ENCODE assay signal across 1 cellular context in the genomic region with DNA sequence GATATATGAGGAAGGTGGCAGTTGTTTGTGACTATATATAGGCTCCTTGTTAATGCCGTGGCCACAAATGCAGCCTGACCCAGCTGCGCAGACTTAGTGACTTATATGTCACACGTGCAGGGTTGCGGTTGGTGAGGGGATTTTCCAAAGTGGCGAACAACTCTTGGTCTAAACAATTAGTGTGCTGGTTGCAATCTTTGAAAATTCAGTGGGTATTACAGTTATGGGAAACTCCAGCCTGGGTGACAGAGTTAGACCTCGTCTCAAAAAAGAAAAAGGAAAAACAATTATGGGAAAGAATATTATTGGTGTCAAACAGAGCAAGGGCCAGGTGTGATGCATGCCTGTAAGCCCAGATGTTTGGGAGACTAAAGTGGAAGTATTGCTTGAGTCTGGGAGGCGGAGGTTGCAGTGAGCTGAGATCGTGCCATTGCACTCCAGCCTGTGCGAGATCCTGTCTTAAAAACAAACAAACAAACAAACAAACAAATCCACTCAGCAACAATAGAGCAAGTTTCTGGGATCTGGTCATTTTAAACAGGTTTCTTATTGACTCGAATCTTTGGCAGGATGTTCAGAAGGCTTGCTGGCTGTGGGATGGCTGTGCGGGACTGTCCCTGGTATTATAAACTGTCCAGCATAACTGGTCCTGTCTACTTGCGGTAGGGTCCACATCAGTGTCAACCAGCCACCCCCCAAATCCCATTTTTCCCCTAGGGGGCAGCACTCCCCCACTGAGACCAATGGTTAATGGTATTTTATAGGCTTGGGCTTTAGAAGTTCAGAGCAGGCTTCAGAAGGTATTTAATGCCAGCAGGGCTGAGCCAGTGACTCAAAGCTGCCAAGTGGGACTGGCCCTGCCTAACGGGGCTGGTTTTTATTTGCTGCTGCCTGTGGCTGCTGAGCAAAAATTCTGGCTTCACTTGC.
TF ChIP-seq lines count a peak whose summit lies in the region.

No MANE protein-coding gene starts in this region.

TF ChIP-seq in GM12878, 131 proteins besides CTCF, POLR2A, EP300 and RAD21 (continued from another document and continues in another):
- TF ChIP-seq, protein P1, sequence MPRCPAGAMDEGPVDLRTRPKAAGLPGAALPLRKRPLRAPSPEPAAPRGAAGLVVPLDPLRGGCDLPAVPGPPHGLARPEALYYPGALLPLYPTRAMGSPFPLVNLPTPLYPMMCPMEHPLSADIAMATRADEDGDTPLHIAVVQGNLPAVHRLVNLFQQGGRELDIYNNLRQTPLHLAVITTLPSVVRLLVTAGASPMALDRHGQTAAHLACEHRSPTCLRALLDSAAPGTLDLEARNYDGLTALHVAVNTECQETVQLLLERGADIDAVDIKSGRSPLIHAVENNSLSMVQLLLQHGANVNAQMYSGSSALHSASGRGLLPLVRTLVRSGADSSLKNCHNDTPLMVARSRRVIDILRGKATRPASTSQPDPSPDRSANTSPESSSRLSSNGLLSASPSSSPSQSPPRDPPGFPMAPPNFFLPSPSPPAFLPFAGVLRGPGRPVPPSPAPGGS (IDR thresholded peaks at IDR 0.05; ENCODE audit: borderline replicate concordance, insufficient read depth, low read depth, low read length, poor library complexity, severe bottlenecking) = peak; percentile 42
- TF ChIP-seq HDAC6 (IDR thresholded peaks at IDR 0.05; ENCODE audit: unreplicated experiment) = no peak
- no peak; the same call in 1 of the 2 replicates for TF ChIP-seq MTA3 (IDR thresholded peaks at IDR 0.05; ENCODE audit: borderline replicate concordance, low read length)
- TF ChIP-seq ZSCAN29 (IDR thresholded peaks at IDR 0.05) = no peak
- no peak for TF ChIP-seq ESRRA (IDR thresholded peaks at IDR 0.05; ENCODE audit: low read length)
- peak; percentile 96 for TF ChIP-seq MTA2 (IDR thresholded peaks at IDR 0.05; ENCODE audit: low read depth)
- no peak for TF ChIP-seq FOXK2 (IDR thresholded peaks at IDR 0.05)
- TF ChIP-seq, protein P2, sequence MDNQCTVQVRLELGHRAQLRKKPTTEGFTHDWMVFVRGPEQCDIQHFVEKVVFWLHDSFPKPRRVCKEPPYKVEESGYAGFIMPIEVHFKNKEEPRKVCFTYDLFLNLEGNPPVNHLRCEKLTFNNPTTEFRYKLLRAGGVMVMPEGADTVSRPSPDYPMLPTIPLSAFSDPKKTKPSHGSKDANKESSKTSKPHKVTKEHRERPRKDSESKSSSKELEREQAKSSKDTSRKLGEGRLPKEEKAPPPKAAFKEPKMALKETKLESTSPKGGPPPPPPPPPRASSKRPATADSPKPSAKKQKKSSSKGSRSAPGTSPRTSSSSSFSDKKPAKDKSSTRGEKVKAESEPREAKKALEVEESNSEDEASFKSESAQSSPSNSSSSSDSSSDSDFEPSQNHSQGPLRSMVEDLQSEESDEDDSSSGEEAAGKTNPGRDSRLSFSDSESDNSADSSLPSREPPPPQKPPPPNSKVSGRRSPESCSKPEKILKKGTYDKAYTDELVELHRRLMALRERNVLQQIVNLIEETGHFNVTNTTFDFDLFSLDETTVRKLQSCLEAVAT (IDR thresholded peaks at IDR 0.05) = peak; percentile 87; the same call in 1 of the 2 replicates
- TF ChIP-seq BHLHE40 (IDR thresholded peaks at IDR 0.05; ENCODE audit: borderline replicate concordance in 1 of 2, low read depth in 2 of 2, low read length in 1 of 2) = peak; percentile 100
- TF ChIP-seq RB1 (IDR thresholded peaks at IDR 0.05; ENCODE audit: borderline replicate concordance) = 0 out of 2 replicates have a peak, but pooled peaks have one; percentile 12
- TF ChIP-seq WRNIP1 (IDR thresholded peaks at IDR 0.05; ENCODE audit: borderline replicate concordance, low read depth, low read length) = no peak
- TF ChIP-seq TCF3 (IDR thresholded peaks at IDR 0.05; ENCODE audit: borderline replicate concordance, insufficient read depth, low read depth, low read length) = peak; percentile 92
- no peak for TF ChIP-seq NRF1 (conservative IDR thresholded peaks at IDR 0.05; ENCODE audit: low read depth, low read length)
- TF ChIP-seq, protein P3, sequence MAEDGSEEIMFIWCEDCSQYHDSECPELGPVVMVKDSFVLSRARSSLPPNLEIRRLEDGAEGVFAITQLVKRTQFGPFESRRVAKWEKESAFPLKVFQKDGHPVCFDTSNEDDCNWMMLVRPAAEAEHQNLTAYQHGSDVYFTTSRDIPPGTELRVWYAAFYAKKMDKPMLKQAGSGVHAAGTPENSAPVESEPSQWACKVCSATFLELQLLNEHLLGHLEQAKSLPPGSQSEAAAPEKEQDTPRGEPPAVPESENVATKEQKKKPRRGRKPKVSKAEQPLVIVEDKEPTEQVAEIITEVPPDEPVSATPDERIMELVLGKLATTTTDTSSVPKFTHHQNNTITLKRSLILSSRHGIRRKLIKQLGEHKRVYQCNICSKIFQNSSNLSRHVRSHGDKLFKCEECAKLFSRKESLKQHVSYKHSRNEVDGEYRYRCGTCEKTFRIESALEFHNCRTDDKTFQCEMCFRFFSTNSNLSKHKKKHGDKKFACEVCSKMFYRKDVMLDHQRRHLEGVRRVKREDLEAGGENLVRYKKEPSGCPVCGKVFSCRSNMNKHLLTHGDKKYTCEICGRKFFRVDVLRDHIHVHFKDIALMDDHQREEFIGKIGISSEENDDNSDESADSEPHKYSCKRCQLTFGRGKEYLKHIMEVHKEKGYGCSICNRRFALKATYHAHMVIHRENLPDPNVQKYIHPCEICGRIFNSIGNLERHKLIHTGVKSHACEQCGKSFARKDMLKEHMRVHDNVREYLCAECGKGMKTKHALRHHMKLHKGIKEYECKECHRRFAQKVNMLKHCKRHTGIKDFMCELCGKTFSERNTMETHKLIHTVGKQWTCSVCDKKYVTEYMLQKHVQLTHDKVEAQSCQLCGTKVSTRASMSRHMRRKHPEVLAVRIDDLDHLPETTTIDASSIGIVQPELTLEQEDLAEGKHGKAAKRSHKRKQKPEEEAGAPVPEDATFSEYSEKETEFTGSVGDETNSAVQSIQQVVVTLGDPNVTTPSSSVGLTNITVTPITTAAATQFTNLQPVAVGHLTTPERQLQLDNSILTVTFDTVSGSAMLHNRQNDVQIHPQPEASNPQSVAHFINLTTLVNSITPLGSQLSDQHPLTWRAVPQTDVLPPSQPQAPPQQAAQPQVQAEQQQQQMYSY (CRISPR knock-in tag; IDR thresholded peaks at IDR 0.05) = no peak
- TF ChIP-seq POLR2AphosphoS5 (IDR thresholded peaks at IDR 0.05; ENCODE audit: low read length) = peak; percentile 82
- TF ChIP-seq, protein P4, sequence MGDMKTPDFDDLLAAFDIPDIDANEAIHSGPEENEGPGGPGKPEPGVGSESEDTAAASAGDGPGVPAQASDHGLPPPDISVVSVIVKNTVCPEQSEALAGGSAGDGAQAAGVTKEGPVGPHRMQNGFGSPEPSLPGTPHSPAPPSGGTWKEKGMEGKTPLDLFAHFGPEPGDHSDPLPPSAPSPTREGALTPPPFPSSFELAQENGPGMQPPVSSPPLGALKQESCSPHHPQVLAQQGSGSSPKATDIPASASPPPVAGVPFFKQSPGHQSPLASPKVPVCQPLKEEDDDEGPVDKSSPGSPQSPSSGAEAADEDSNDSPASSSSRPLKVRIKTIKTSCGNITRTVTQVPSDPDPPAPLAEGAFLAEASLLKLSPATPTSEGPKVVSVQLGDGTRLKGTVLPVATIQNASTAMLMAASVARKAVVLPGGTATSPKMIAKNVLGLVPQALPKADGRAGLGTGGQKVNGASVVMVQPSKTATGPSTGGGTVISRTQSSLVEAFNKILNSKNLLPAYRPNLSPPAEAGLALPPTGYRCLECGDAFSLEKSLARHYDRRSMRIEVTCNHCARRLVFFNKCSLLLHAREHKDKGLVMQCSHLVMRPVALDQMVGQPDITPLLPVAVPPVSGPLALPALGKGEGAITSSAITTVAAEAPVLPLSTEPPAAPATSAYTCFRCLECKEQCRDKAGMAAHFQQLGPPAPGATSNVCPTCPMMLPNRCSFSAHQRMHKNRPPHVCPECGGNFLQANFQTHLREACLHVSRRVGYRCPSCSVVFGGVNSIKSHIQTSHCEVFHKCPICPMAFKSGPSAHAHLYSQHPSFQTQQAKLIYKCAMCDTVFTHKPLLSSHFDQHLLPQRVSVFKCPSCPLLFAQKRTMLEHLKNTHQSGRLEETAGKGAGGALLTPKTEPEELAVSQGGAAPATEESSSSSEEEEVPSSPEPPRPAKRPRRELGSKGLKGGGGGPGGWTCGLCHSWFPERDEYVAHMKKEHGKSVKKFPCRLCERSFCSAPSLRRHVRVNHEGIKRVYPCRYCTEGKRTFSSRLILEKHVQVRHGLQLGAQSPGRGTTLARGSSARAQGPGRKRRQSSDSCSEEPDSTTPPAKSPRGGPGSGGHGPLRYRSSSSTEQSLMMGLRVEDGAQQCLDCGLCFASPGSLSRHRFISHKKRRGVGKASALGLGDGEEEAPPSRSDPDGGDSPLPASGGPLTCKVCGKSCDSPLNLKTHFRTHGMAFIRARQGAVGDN (IDR thresholded peaks at IDR 0.05) = no peak
- TF ChIP-seq, protein P5, sequence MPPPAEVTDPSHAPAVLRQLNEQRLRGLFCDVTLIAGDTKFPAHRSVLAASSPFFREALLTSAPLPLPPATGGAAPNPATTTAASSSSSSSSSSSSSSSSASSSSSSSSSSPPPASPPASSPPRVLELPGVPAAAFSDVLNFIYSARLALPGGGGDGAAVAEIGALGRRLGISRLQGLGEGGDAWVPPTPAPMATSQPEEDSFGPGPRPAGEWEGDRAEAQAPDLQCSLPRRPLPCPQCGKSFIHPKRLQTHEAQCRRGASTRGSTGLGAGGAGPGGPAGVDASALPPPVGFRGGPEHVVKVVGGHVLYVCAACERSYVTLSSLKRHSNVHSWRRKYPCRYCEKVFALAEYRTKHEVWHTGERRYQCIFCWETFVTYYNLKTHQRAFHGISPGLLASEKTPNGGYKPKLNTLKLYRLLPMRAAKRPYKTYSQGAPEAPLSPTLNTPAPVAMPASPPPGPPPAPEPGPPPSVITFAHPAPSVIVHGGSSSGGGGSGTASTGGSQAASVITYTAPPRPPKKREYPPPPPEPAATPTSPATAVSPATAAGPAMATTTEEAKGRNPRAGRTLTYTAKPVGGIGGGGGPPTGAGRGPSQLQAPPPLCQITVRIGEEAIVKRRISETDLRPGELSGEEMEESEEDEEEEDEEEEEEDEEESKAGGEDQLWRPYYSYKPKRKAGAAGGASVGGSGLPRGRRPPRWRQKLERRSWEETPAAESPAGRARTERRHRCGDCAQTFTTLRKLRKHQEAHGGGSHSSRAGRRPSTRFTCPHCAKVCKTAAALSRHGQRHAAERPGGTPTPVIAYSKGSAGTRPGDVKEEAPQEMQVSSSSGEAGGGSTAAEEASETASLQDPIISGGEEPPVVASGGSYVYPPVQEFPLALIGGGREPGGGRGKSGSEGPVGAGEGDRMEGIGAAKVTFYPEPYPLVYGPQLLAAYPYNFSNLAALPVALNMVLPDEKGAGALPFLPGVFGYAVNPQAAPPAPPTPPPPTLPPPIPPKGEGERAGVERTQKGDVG (CRISPR knock-in tag; IDR thresholded peaks at IDR 0.05) = no peak
- TF ChIP-seq SUPT20H (IDR thresholded peaks at IDR 0.05; ENCODE audit: borderline replicate concordance, control insufficient read depth, low read depth, low read length) = no peak
- TF ChIP-seq NFIC (IDR thresholded peaks at IDR 0.05; ENCODE audit: low read depth, low read length) = peak; percentile 83
- no peak for TF ChIP-seq SUZ12 (IDR thresholded peaks at IDR 0.05; ENCODE audit: unreplicated experiment)
- TF ChIP-seq SIN3A (IDR thresholded peaks at IDR 0.05; ENCODE audit: low read depth, low read length) = 0 out of 2 replicates have a peak, but pooled peaks have one; percentile 23
- TF ChIP-seq SMAD5 (IDR thresholded peaks at IDR 0.05; ENCODE audit: low read depth) = no peak; the same call in 1 of the 2 replicates
- 0 out of 2 replicates have a peak, but pooled peaks have one; percentile 58 for TF ChIP-seq PAX5 (IDR thresholded peaks at IDR 0.05; ENCODE audit: borderline replicate concordance, low read depth, low read length)
- TF ChIP-seq, protein P6, sequence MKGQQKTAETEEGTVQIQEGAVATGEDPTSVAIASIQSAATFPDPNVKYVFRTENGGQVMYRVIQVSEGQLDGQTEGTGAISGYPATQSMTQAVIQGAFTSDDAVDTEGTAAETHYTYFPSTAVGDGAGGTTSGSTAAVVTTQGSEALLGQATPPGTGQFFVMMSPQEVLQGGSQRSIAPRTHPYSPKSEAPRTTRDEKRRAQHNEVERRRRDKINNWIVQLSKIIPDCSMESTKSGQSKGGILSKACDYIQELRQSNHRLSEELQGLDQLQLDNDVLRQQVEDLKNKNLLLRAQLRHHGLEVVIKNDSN (IDR thresholded peaks at IDR 0.05; ENCODE audit: borderline replicate concordance, extremely low read length, insufficient read depth, low read depth, low read length) = peak; percentile 61
- TF ChIP-seq HDAC2 (IDR thresholded peaks at IDR 0.05) = no peak
- TF ChIP-seq YY1 (IDR thresholded peaks at IDR 0.05; ENCODE audit: low read depth, low read length) = no peak
- TF ChIP-seq HDGF (IDR thresholded peaks at IDR 0.05) = no peak; the same call in 1 of the 2 replicates
- TF ChIP-seq CHD2 (IDR thresholded peaks at IDR 0.05; ENCODE audit: borderline replicate concordance, low read depth, low read length) = peak; percentile 58; the same call in 1 of the 2 replicates
- TF ChIP-seq POLR2AphosphoS2 (IDR thresholded peaks at IDR 0.05; ENCODE audit: low read depth, low read length) = no peak
- TF ChIP-seq, protein P7, sequence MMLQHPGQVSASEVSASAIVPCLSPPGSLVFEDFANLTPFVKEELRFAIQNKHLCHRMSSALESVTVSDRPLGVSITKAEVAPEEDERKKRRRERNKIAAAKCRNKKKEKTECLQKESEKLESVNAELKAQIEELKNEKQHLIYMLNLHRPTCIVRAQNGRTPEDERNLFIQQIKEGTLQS (IDR thresholded peaks at IDR 0.05; ENCODE audit: borderline replicate concordance, extremely low read depth, low read depth, low read length) = no peak
- peak; percentile 95 for TF ChIP-seq MEF2B (IDR thresholded peaks at IDR 0.05; ENCODE audit: partially characterized antibody, poor library complexity, severe bottlenecking)
- no peak for TF ChIP-seq MYC (IDR thresholded peaks at IDR 0.05; ENCODE audit: insufficient read depth, insufficient read length, insufficient replicate concordance, low read length, severe bottlenecking)
- peak; percentile 81; the same call in 1 of the 2 replicates for TF ChIP-seq DPF2 (IDR thresholded peaks at IDR 0.05)
- TF ChIP-seq SP1 (IDR thresholded peaks at IDR 0.05; ENCODE audit: low read depth, low read length) = peak; percentile 47
- peak; percentile 28 for TF ChIP-seq MXI1 (IDR thresholded peaks at IDR 0.05; ENCODE audit: low read depth, low read length)
- no peak; the same call in 1 of the 2 replicates for TF ChIP-seq ZNF207 (IDR thresholded peaks at IDR 0.05; ENCODE audit: borderline replicate concordance)
- TF ChIP-seq EED (IDR thresholded peaks at IDR 0.05; ENCODE audit: low read depth) = peak; percentile 68
- peak; percentile 29 for TF ChIP-seq BACH1 (IDR thresholded peaks at IDR 0.05; ENCODE audit: borderline replicate concordance)
- no peak for TF ChIP-seq YBX1 (IDR thresholded peaks at IDR 0.05)
